ENCODE assay signal across 23 cellular contexts in genomic region chr13:52353116-52353718, GRCh38. TPM values are rescaled to one million over a fixed set of nuclear protein-coding genes. Genes with fewer than 3 reads are reported as not detected.
DNase-seq lines count a peak whose midpoint lies in the region; ATAC-seq, FAIRE-seq and TF ChIP-seq lines count a peak whose summit lies in the region.
"Had no signal": no experiment of that assay in that cellular context is flagged by ENCODE, and none has a peak within 500 bp of the region (broad histone marks: within the 10 kb centered on the region; RNA-seq: fewer than 3 reads in every experiment).

No MANE protein-coding gene starts in this region.

- peak; percentile 47 for ATAC-seq in left lung
- no peak for ATAC-seq in HG03354 (IDR thresholded peaks at IDR 0.05; ENCODE audit: poor library complexity, severe bottlenecking, unreplicated experiment)
- ATAC-seq in lower lobe of right lung, result no peak
- ATAC-seq: activated T-cell treated with anti-CD3 and anti-CD28 coated beads, Interleukin-2, amount 50 U/mL, for 4 hours; heart right ventricle; psoas muscle had no signal

- H3K4me3 Mint-ChIP-seq in HFFc6, result peak overlapping the region; percentile 10; the same call in 1 of the 2 replicates
- H3K4me3 Mint-ChIP-seq: activated naive CD4-positive, alpha-beta T cell treated with anti-CD3 and anti-CD28 coated beads, Interleukin-2, amount 10 ng/mL, durations not matched to agents 7 days and 5 days; activated T-cell treated with anti-CD3 and anti-CD28 coated beads, Interleukin-2, amount 50 U/mL, for 4 hours had no signal

- H3K27me3 Mint-ChIP-seq in HFFc6 (ENCODE audit: insufficient read depth), result no peaks in the 10 kb centered on the region; the same call in 1 of the 2 replicates

- no peak for FAIRE-seq in bronchial epithelial cell (lab: Jason Lieb, UNC)
- FAIRE-seq: G401.6, GM12891 had no signal

- no peaks in the 10 kb centered on the region for H3K9me3 Mint-ChIP-seq in HFFc6
- H3K9me3 Mint-ChIP-seq: activated naive CD4-positive, alpha-beta T cell treated with anti-CD3 and anti-CD28 coated beads, Interleukin-2, amount 10 ng/mL, durations not matched to agents 7 days and 5 days; activated T-cell treated with anti-CD3 and anti-CD28 coated beads, Interleukin-2, amount 50 U/mL, for 4 hours had no signal

- H3K36me3 ChIP-seq in bronchial epithelial cell (ENCODE audit: control insufficient read depth, insufficient read depth, low read length), result no peaks in the 10 kb centered on the region
- no peaks in the 10 kb centered on the region for H3K36me3 ChIP-seq in left lung
- H3K36me3 ChIP-seq in lower lobe of right lung, result no peaks in the 10 kb centered on the region
- H3K36me3 ChIP-seq: ascending aorta, heart right ventricle had no signal

- intact Hi-C loops in left lung (cut with DNase I) (no loop called here), lower lobe of right lung (cut with DNase I) (no loop called here)

- TF ChIP-seq CTCF in AG09319 (IDR thresholded peaks at IDR 0.05; ENCODE audit: low read depth, low read length) (no peak), HFFc6 (IDR thresholded peaks at IDR 0.05) (no peak), bronchial epithelial cell (IDR thresholded peaks at IDR 0.05; ENCODE audit: insufficient read depth, low read length, severe bottlenecking) (no peak), left lung (IDR thresholded peaks at IDR 0.05) (no peak), lower lobe of right lung (IDR thresholded peaks at IDR 0.05) (no peak)

- no peak overlapping the region for H3K4me3 ChIP-seq in bronchial epithelial cell (ENCODE audit: low read depth, low read length)
- no peak overlapping the region for H3K4me3 ChIP-seq in left lung
- H3K4me3 ChIP-seq in lower lobe of right lung, result no peak overlapping the region
- H3K4me3 ChIP-seq: ascending aorta, heart right ventricle, psoas muscle, skin epidermis had no signal

- H3K4me1 ChIP-seq in left lung (no peaks in the 10 kb centered on the region), lower lobe of right lung (no peaks in the 10 kb centered on the region)
- H3K4me1 ChIP-seq: ascending aorta, psoas muscle had no signal

- H3K27ac ChIP-seq in left lung (no peak overlapping the region), lower lobe of right lung (no peak overlapping the region)
- H3K27ac ChIP-seq: ascending aorta, heart right ventricle, psoas muscle, skin epidermis had no signal

- H3K9me3 ChIP-seq in left lung, result no peaks in the 10 kb centered on the region
- no peaks in the 10 kb centered on the region for H3K9me3 ChIP-seq in lower lobe of right lung
- H3K9me3 ChIP-seq: ascending aorta, Caco-2, heart right ventricle, psoas muscle had no signal

- peaks cover 66% of the 10 kb centered on the region for H3K4me1 Mint-ChIP-seq in HFFc6 (ENCODE audit: low read depth)
- H3K4me1 Mint-ChIP-seq: activated naive CD4-positive, alpha-beta T cell treated with anti-CD3 and anti-CD28 coated beads, Interleukin-2, amount 10 ng/mL, durations not matched to agents 7 days and 5 days had no signal

- DNase-seq in AG09319 (ENCODE audit: extremely low read depth, low read depth) (peak; percentile 49), HFFc6 (peak; percentile 74), bronchial epithelial cell (ENCODE audit: low read depth) (peak; percentile 17), left lung (no peak), activated T-cell treated with anti-CD3 and anti-CD28 coated beads for 4 hours (no peak), NCI-H510A treated with DMSO at 0.1 percent for 48 hours (lab: John Stamatoyannopoulos, UW) (no peak), lower lobe of right lung (no peak)
- DNase-seq: activated CD4-positive, CD25-positive, alpha-beta regulatory T cell treated with anti-CD3 and anti-CD28 coated beads, Interleukin-2, amount 50 U/mL, for 72 hours; activated naive CD4-positive, alpha-beta T cell treated with anti-CD3 and anti-CD28 coated beads, Interleukin-2, amount 10 ng/mL, durations not matched to agents 7 days and 5 days; activated T-cell treated with anti-CD3 and anti-CD28 coated beads, Interleukin-2, amount 50 U/mL, for 4 hours; Caco-2; heart right ventricle; KG1; NCI-H1092 treated with DMSO at 0.1 percent for 48 hours; psoas muscle; stimulated activated CD4-positive, alpha-beta T cell treated with anti-CD3 and anti-CD28 coated beads, Interleukin-2, amount 100 ng/mL, for 24 hours; stimulated activated naive CD4-positive, alpha-beta T cell; T1000 had no signal

- H3K36me3 Mint-ChIP-seq in HFFc6 (ENCODE audit: low read depth), result no peaks in the 10 kb centered on the region
- H3K36me3 Mint-ChIP-seq: activated naive CD4-positive, alpha-beta T cell treated with anti-CD3 and anti-CD28 coated beads, Interleukin-2, amount 10 ng/mL, durations not matched to agents 7 days and 5 days had no signal

- H3K27me3 ChIP-seq in bronchial epithelial cell (ENCODE audit: control insufficient read depth, insufficient read depth, low read length), result no peaks in the 10 kb centered on the region
- H3K27me3 ChIP-seq in left lung, result no peaks in the 10 kb centered on the region
- no peaks in the 10 kb centered on the region for H3K27me3 ChIP-seq in lower lobe of right lung (ENCODE audit: low read depth)
- H3K27me3 ChIP-seq: ascending aorta, heart right ventricle had no signal

- H3K27ac Mint-ChIP-seq in HFFc6, result peak overlapping the region; percentile 66
- H3K27ac Mint-ChIP-seq: activated naive CD4-positive, alpha-beta T cell treated with anti-CD3 and anti-CD28 coated beads, Interleukin-2, amount 10 ng/mL, durations not matched to agents 7 days and 5 days had no signal

RNA-seq across cellular contexts. Expression of gene THSD1, which starts 52.8 kb away (rescaled TPM):
- 1 to 10 TPM; 2.6 to 6.1 (median 3.2) TPM for total RNA-seq in HFFc6 (2021; fragmentation: NEBNext Ultra II Directional; extraction: Animal tissue kit (Norgen Biotek cat#: 25700))
- total RNA-seq in bronchial epithelial cell (11.0 and 19.5 TPM in 2 replicates), left lung (10 to 100 TPM; 10.8 to 16.0 TPM), lower lobe of right lung (14.9 TPM)

Comparison
In these comparisons a context has a peak if more than half of its experiments do, and no peak if none do; other contexts are left out.
1. DNase-seq: peak in AG09319 (single experiment), HFFc6 (single experiment) and bronchial epithelial cell (single experiment); none in left lung (0 of 2), activated T-cell treated with anti-CD3 and anti-CD28 coated beads for 4 hours (single experiment), NCI-H510A treated with DMSO at 0.1 percent for 48 hours (single experiment) and lower lobe of right lung (single experiment).